In genomic region chr5:131285637-131286399, GRCh38 we compare ENCODE assay signal across 13 cellular contexts. TPM values are rescaled to one million over a fixed set of nuclear protein-coding genes. Genes with fewer than 3 reads are reported as not detected.
A peak's percentile ranks its signal among the peaks of the same experiment; 100 is the strongest.
DNase-seq lines count a peak whose midpoint lies in the region; ATAC-seq lines count a peak whose summit lies in the region.
"Had no signal": no experiment of that assay in that cellular context is flagged by ENCODE, and none has a peak within 500 bp of the region (broad histone marks: within the 10 kb centered on the region; RNA-seq: fewer than 3 reads in every experiment).

No MANE protein-coding gene starts in this region.

- H3K9me3 Mint-ChIP-seq in activated T-cell treated with anti-CD3 and anti-CD28 coated beads, Interleukin-2, amount 50 U/mL, for 4 hours = no peaks in the 10 kb centered on the region
- H3K9me3 Mint-ChIP-seq in activated T-helper 17 cell treated with anti-CD3 and anti-CD28 coated beads, Interleukin-2, amount 50 U/mL, for 72 hours = no peaks in the 10 kb centered on the region
- no peaks in the 10 kb centered on the region for H3K9me3 Mint-ChIP-seq in stimulated activated effector memory CD8-positive, alpha-beta T cell treated with anti-CD3 and anti-CD28 coated beads, Interleukin-12 subunit alpha, Interleukin-12 subunit beta, amount 100 ng/mL, for 72 hours
- H3K9me3 Mint-ChIP-seq: neural crest cell had no signal

- peak; percentile 17 to 22 for ATAC-seq in activated T-cell treated with anti-CD3 and anti-CD28 coated beads, Interleukin-2, amount 50 U/mL, for 4 hours
- ATAC-seq in HG02884 (IDR thresholded peaks at IDR 0.05; ENCODE audit: unreplicated experiment) = peak; percentile 31
- ATAC-seq in activated T-helper 17 cell treated with anti-CD3 and anti-CD28 coated beads, Interleukin-2, amount 50 U/mL, for 72 hours (replicated peaks) = peak; percentile 35
- ATAC-seq in stimulated activated effector memory CD8-positive, alpha-beta T cell treated with anti-CD3 and anti-CD28 coated beads, Interleukin-12 subunit alpha, Interleukin-12 subunit beta, amount 100 ng/mL, for 72 hours = peak; percentile 56
- ATAC-seq in Right ventricle myocardium superior (ENCODE audit: poor library complexity) = no peak

- peak overlapping the region; percentile 49 for H3K27ac Mint-ChIP-seq in activated T-helper 17 cell treated with anti-CD3 and anti-CD28 coated beads, Interleukin-2, amount 50 U/mL, for 72 hours
- peak overlapping the region; percentile 85 for H3K27ac Mint-ChIP-seq in stimulated activated effector memory CD8-positive, alpha-beta T cell treated with anti-CD3 and anti-CD28 coated beads, Interleukin-12 subunit alpha, Interleukin-12 subunit beta, amount 100 ng/mL, for 72 hours

- no peaks in the 10 kb centered on the region for H3K27me3 Mint-ChIP-seq in activated T-cell treated with anti-CD3 and anti-CD28 coated beads, Interleukin-2, amount 50 U/mL, for 4 hours (ENCODE audit: low read depth)
- H3K27me3 Mint-ChIP-seq in activated T-helper 17 cell treated with anti-CD3 and anti-CD28 coated beads, Interleukin-2, amount 50 U/mL, for 72 hours = no peaks in the 10 kb centered on the region

- no peak overlapping the region for H3K4me3 Mint-ChIP-seq in activated T-cell treated with anti-CD3 and anti-CD28 coated beads, Interleukin-2, amount 50 U/mL, for 4 hours
- H3K4me3 Mint-ChIP-seq in activated T-helper 17 cell treated with anti-CD3 and anti-CD28 coated beads, Interleukin-2, amount 50 U/mL, for 72 hours = peak overlapping the region; percentile 24
- no peak overlapping the region for H3K4me3 Mint-ChIP-seq in stimulated activated effector memory CD8-positive, alpha-beta T cell treated with anti-CD3 and anti-CD28 coated beads, Interleukin-12 subunit alpha, Interleukin-12 subunit beta, amount 100 ng/mL, for 72 hours
- H3K4me3 Mint-ChIP-seq: neural crest cell had no signal

- intact Hi-C loops in Right ventricle myocardium superior (cut with DNase I) = loop anchor here (10.0 kb wide), 1 partner anchor 119 kb away; no protein-coding TSS in a partner anchor

- peaks cover 15% of the 10 kb centered on the region for H3K36me3 Mint-ChIP-seq in activated T-cell treated with anti-CD3 and anti-CD28 coated beads, Interleukin-2, amount 50 U/mL, for 4 hours (ENCODE audit: insufficient read depth)
- H3K36me3 Mint-ChIP-seq in activated T-helper 17 cell treated with anti-CD3 and anti-CD28 coated beads, Interleukin-2, amount 50 U/mL, for 72 hours (ENCODE audit: low read depth) = peaks cover 86% of the 10 kb centered on the region
- H3K36me3 Mint-ChIP-seq in stimulated activated effector memory CD8-positive, alpha-beta T cell treated with anti-CD3 and anti-CD28 coated beads, Interleukin-12 subunit alpha, Interleukin-12 subunit beta, amount 100 ng/mL, for 72 hours = peaks cover 89% of the 10 kb centered on the region

- H3K4me1 Mint-ChIP-seq in activated T-cell treated with anti-CD3 and anti-CD28 coated beads, Interleukin-2, amount 50 U/mL, for 4 hours (ENCODE audit: low read depth) = peaks cover 83% of the 10 kb centered on the region
- peaks cover 44% of the 10 kb centered on the region for H3K4me1 Mint-ChIP-seq in activated T-helper 17 cell treated with anti-CD3 and anti-CD28 coated beads, Interleukin-2, amount 50 U/mL, for 72 hours
- H3K4me1 Mint-ChIP-seq in stimulated activated effector memory CD8-positive, alpha-beta T cell treated with anti-CD3 and anti-CD28 coated beads, Interleukin-12 subunit alpha, Interleukin-12 subunit beta, amount 100 ng/mL, for 72 hours = peaks cover 74% of the 10 kb centered on the region

- DNase-seq in activated T-cell treated with anti-CD3 and anti-CD28 coated beads, Interleukin-2, amount 50 U/mL, for 4 hours = no peak
- no peak for DNase-seq in activated T-cell treated with anti-CD3 and anti-CD28 coated beads, Interleukin-2, amount 50 U/mL, for 1 hour
- no peak for DNase-seq in stimulated activated effector memory CD8-positive, alpha-beta T cell treated with anti-CD3 and anti-CD28 coated beads, Interleukin-12 subunit alpha, Interleukin-12 subunit beta, amount 100 ng/mL, for 72 hours (ENCODE audit: low spot score in 2 of 2)
- DNase-seq in Right ventricle myocardium superior (no peak), GOT3 (lab: John Stamatoyannopoulos, UW) (no peak), hepatic stellate cell (ENCODE audit: low spot score) (no peak)
- DNase-seq: activated CD8-positive, alpha-beta memory T cell treated with anti-CD3 and anti-CD28 coated beads, Interleukin-2, amount 50 U/mL, for 48 hours; cerebellar nuclear complex; NCI-H2029 treated with DMSO at 0.1 percent for 48 hours; stimulated activated CD4-positive, alpha-beta T cell treated with anti-CD3 and anti-CD28 coated beads, Interleukin-12 subunit alpha, Interleukin-12 subunit beta, amount 100 ng/mL, for 4 hours had no signal

RNA-seq across cellular contexts. Expression of gene CDC42SE2, which starts 22.0 kb away (rescaled TPM):
- total RNA-seq in activated T-cell treated with anti-CD3 and anti-CD28 coated beads, Interleukin-2, amount 50 U/mL, for 4 hours = 100 to 1,000 TPM in 1 of 3 donors, 10 to 100 TPM in 2; 89.3 to 103 (median 97.5) TPM
- total RNA-seq in activated T-helper 17 cell treated with anti-CD3 and anti-CD28 coated beads, Interleukin-2, amount 50 U/mL, for 72 hours = 100 to 1,000 TPM; 107 to 110 TPM
- 9.3 TPM for total RNA-seq in Right ventricle myocardium superior
